8 cellular contexts compared by ENCODE assay signal in genomic region chr9:108934323-108934885, GRCh38. TPM values are rescaled to one million over a fixed set of nuclear protein-coding genes. Genes with fewer than 3 reads are reported as not detected.
A peak's percentile ranks its signal among the peaks of the same experiment; 100 is the strongest.
DNase-seq lines count a peak whose midpoint lies in the region; ATAC-seq and TF ChIP-seq lines count a peak whose summit lies in the region.

TSS of gene ABITRAM (plus strand) at chr9:108934400. CDS start at chr9:108934487, 87 bp downstream.

- peaks cover 23% of the 10 kb centered on the region for H3K4me1 Mint-ChIP-seq in activated B cell treated with CpG ODN at 0.5 μM for 24 hours

- ATAC-seq in GM18858 (IDR thresholded peaks at IDR 0.05; ENCODE audit: unreplicated experiment) = peak; percentile 67
- ATAC-seq in HG03095 (IDR thresholded peaks at IDR 0.05; ENCODE audit: unreplicated experiment) = peak; percentile 76
- ATAC-seq in activated B cell treated with CpG ODN at 0.5 μM for 24 hours (ENCODE audit: low read depth) = peak; percentile 85

- peak within 1 kb of the TSS; percentile 97 for H3K4me3 Mint-ChIP-seq in activated B cell treated with CpG ODN at 0.5 μM for 24 hours

- peaks cover 37% of the 10 kb centered on the region for H3K79me2 ChIP-seq in ACC112 (ENCODE audit: control insufficient read depth, insufficient read depth, low read length, unreplicated experiment)

- no peaks in the 10 kb centered on the region for H3K9me3 Mint-ChIP-seq in activated B cell treated with CpG ODN at 0.5 μM for 24 hours

- TF ChIP-seq CTCF in activated B cell treated with CpG ODN at 0.5 μM for 24 hours (IDR thresholded peaks at IDR 0.05) (no peak), kidney epithelial cell (IDR thresholded peaks at IDR 0.05; ENCODE audit: insufficient read depth, low read length, poor library complexity, severe bottlenecking) (no peak)

- intact Hi-C loops in activated B cell treated with CpG ODN at 0.5 μM for 24 hours (cut with micrococcal nuclease) = loop anchor here (1.0 to 5.0 kb wide), 6 partner anchors 20 to 1651 kb away; partner anchors contain the start of genes CTNNAL1, RAD23B and TXN

- H3K27me3 Mint-ChIP-seq in activated B cell treated with CpG ODN at 0.5 μM for 24 hours = no peaks in the 10 kb centered on the region

- H3K27me3 ChIP-seq in ACC112 (ENCODE audit: insufficient read depth, low read length) (no peaks in the 10 kb centered on the region), kidney epithelial cell (ENCODE audit: control insufficient read depth, insufficient read depth, low read length) (no peaks in the 10 kb centered on the region)

- peak within 1 kb of the TSS; percentile 86 for H2AFZ ChIP-seq in ACC112 (ENCODE audit: low read length, unreplicated experiment)

- CTCF ChIA-PET in activated B cell treated with CpG ODN at 0.5 μM for 24 hours (lab: Charles Lee) = no interaction called here

- H3K4me3 ChIP-seq in ACC112 (ENCODE audit: low read depth, low read length) (peak within 1 kb of the TSS; percentile 97), kidney epithelial cell (ENCODE audit: low read depth, low read length) (peak within 1 kb of the TSS; percentile 100)

- H3K36me3 Mint-ChIP-seq in activated B cell treated with CpG ODN at 0.5 μM for 24 hours (ENCODE audit: low read depth) = peaks cover 21% of the 10 kb centered on the region

- peak within 1 kb of the TSS; percentile 89 for H3K27ac Mint-ChIP-seq in activated B cell treated with CpG ODN at 0.5 μM for 24 hours

- DNase-seq in NCI-H2171 treated with DMSO at 0.1 percent for 48 hours (lab: John Stamatoyannopoulos, UW) (peak; percentile 86), activated B cell treated with CpG ODN at 0.5 μM for 24 hours (peak; percentile 73), cerebellum (ENCODE audit: low spot score) (peak; percentile 94), kidney epithelial cell (ENCODE audit: low read depth) (peak; percentile 38)
- DNase-seq in stimulated activated CD4-positive, alpha-beta T cell treated with anti-CD3 and anti-CD28 coated beads, Interleukin-15, amount 100 ng/mL, for 24 hours = peak; percentile 82

- POLR2A ChIA-PET in activated B cell treated with CpG ODN at 0.5 μM for 24 hours (lab: Charles Lee) = interaction anchor here (0.6 to 0.9 kb wide), 2 partner anchors 185 to 197 kb away, joined by 4 to 5 read pairs; no protein-coding TSS in a partner anchor

- H3K27ac ChIP-seq in ACC112 (ENCODE audit: low read depth, low read length) = peak within 1 kb of the TSS; percentile 64

- H3K4me1 ChIP-seq in ACC112 (ENCODE audit: control insufficient read depth, insufficient read depth, low read length, unreplicated experiment) = peaks cover 13% of the 10 kb centered on the region

- H3K36me3 ChIP-seq in ACC112 (ENCODE audit: insufficient read depth, low read length) (0 out of 2 replicates have a peak, but pooled peaks cover 5% of the 10 kb centered on the region), kidney epithelial cell (ENCODE audit: control insufficient read depth, insufficient read depth, low read length) (no peaks in the 10 kb centered on the region)

RNA-seq across cellular contexts. Expression of gene ABITRAM, which starts in this region (rescaled TPM):
- total RNA-seq in activated B cell treated with CpG ODN at 0.5 μM for 24 hours (6.4 and 7.8 TPM in 2 replicates), cerebellum (10.4 TPM), kidney epithelial cell (10.6 and 12.0 TPM in 2 replicates)

Comparison
In these comparisons a context has a peak if more than half of its experiments do, and no peak if none do; other contexts are left out.
1. Peak in every context shown above with its lines: DNase-seq, ATAC-seq, H3K4me3 ChIP-seq and H3K27ac ChIP-seq.
2. DNase-seq: peak in every context shown above with its lines; median percentile 94 in cerebellum; 86 in NCI-H2171 treated with DMSO at 0.1 percent for 48 hours; 82 in stimulated activated CD4-positive, alpha-beta T cell treated with anti-CD3 and anti-CD28 coated beads, Interleukin-15, amount 100 ng/mL, for 24 hours; 73 in activated B cell treated with CpG ODN at 0.5 μM for 24 hours; 38 in kidney epithelial cell.